15 cellular contexts compared by ENCODE assay signal in the genomic region with DNA sequence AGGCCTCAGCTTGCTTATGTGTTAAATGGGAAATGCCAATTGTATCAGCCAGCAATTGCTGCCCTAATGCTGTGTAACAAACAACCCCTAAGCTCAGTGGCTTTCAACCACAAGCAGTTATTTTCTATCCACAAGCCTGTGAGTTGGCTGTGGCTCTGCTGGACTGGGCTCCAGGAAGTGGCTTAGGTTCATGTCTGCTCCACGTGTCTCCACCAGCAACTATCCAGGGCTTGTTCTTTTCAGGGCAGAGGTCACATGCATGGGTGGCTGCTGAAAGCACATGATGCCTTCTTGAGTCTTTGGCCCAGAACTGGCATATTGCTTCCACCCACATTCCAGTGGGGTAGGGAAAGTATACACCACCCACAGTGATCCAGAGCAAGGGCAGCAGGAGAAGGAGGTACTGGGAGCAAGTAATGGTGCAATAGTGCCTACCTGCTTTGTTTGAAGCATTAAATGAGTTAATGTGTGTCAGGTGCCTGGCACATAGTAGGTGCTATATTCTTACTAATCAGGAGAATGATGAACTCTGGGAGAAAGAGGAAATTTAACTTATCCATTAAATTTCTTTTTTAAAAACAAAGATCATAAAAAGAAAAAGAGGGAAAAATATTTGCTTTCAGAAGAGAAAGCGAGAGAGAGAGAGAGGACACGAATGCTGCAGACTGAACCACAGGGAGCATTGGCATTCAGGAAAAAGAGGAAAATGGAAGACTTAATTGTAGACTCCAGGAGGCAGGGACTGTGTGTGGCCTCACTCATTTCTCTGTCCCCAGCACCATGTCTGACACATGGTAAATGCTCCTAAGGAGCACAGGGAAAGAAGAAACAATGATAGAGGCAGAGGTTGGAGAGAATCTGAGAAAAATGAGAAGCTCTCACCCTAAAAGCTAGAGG. TPM values are rescaled to one million over a fixed set of nuclear protein-coding genes. Genes with fewer than 3 reads are reported as not detected.
DNase-seq lines count a peak whose midpoint lies in the region; ATAC-seq and TF ChIP-seq lines count a peak whose summit lies in the region.
"Had no signal": no experiment of that assay in that cellular context is flagged by ENCODE, and none has a peak within 500 bp of the region (broad histone marks: within the 10 kb centered on the region; RNA-seq: fewer than 3 reads in every experiment).

No MANE protein-coding gene starts in this region.

- H3K36me3 Mint-ChIP-seq in glutamatergic neuron (ENCODE audit: unreplicated experiment): no peaks in the 10 kb centered on the region

- H3K36me3 ChIP-seq in MG63: no peaks in the 10 kb centered on the region
- H3K36me3 ChIP-seq in colonic mucosa: no peaks in the 10 kb centered on the region
- H3K36me3 ChIP-seq in left lung: no peaks in the 10 kb centered on the region
- no peaks in the 10 kb centered on the region for H3K36me3 ChIP-seq in transverse colon
- H3K36me3 ChIP-seq in psoas muscle (ENCODE audit: insufficient read depth in 1 of 2, low read depth in 1 of 2): no peaks in the 10 kb centered on the region

- ATAC-seq in left lung (peak; percentile 7), GM19397 (IDR thresholded peaks at IDR 0.05; ENCODE audit: unreplicated experiment) (no peak), psoas muscle (no peak)

- H3K27me3 ChIP-seq in MG63: no peaks in the 10 kb centered on the region
- no peaks in the 10 kb centered on the region for H3K27me3 ChIP-seq in colonic mucosa
- H3K27me3 ChIP-seq in left lung: no peaks in the 10 kb centered on the region
- H3K27me3 ChIP-seq in transverse colon: peaks cover 6% of the 10 kb centered on the region
- peaks cover 0 to 13% (median 5%) of the 10 kb centered on the region in 3 donors for H3K27me3 ChIP-seq in psoas muscle (ENCODE audit: insufficient read depth in 3 of 3, low read length in 2 of 3)

- in situ Hi-C loops in transverse colon (cut with MboI; ENCODE audit: low pct_ligation_motif_present in 1 of 4, low pct_unique_long_range_greater_than_20kb in 1 of 4, low sequenced_read_pairs in 3 of 4): no loop called here

- H3K4me3 Mint-ChIP-seq in glutamatergic neuron (ENCODE audit: unreplicated experiment): no peak overlapping the region
- H3K4me3 Mint-ChIP-seq: activated naive CD8-positive, alpha-beta T cell treated with anti-CD3 and anti-CD28 coated beads, Interleukin-2, amount 10 ng/mL, durations not matched to agents 7 days and 5 days had no signal

- H3K27me3 Mint-ChIP-seq in glutamatergic neuron (ENCODE audit: unreplicated experiment): peaks cover 2% of the 10 kb centered on the region

- DNase-seq in MG63 (peak; percentile 35), colonic mucosa (peak; percentile 45), left lung (no peak), transverse colon (peak; percentile 29), hepatic stellate cell (ENCODE audit: low spot score) (no peak), glutamatergic neuron (no peak), psoas muscle (no peak)
- DNase-seq: activated naive CD8-positive, alpha-beta T cell treated with anti-CD3 and anti-CD28 coated beads, Interleukin-2, amount 10 ng/mL, durations not matched to agents 7 days and 5 days; C1 segment of cervical spinal cord; Kasumi-1; NCI-H82; SIG-M5; stimulated activated CD4-positive, alpha-beta T cell treated with anti-CD3 and anti-CD28 coated beads, Interleukin-4, amount 100 ng/mL, for 4 hours; stimulated activated naive CD4-positive, alpha-beta T cell had no signal

- TF ChIP-seq CTCF in colonic mucosa (IDR thresholded peaks at IDR 0.05): no peak
- TF ChIP-seq CTCF in left lung (IDR thresholded peaks at IDR 0.05): no peak
- no peak for TF ChIP-seq CTCF in transverse colon (IDR thresholded peaks at IDR 0.05)
- no peak for TF ChIP-seq CTCF in glutamatergic neuron (IDR thresholded peaks at IDR 0.05; ENCODE audit: partially characterized antibody, unreplicated experiment)
- TF ChIP-seq CTCF in psoas muscle (IDR thresholded peaks at IDR 0.05): no peak

- intact Hi-C loops in colonic mucosa (cut with DNase I) (no loop called here), left lung (cut with DNase I) (no loop called here), transverse colon (cut with DNase I; ENCODE audit: low total_unique reads) (no loop called here), psoas muscle (cut with DNase I) (no loop called here)

- H3K27ac Mint-ChIP-seq in glutamatergic neuron (ENCODE audit: unreplicated experiment): no peak overlapping the region
- H3K27ac Mint-ChIP-seq: activated naive CD8-positive, alpha-beta T cell treated with anti-CD3 and anti-CD28 coated beads, Interleukin-2, amount 10 ng/mL, durations not matched to agents 7 days and 5 days had no signal

- 62 to 86% methylated on average over 1 to 3 of the region's 3 CpGs for WGBS in transverse colon (ENCODE audit: low coverage in 1 of 2), 2 donors
- WGBS in psoas muscle, 3 donors: 76 to 84% (median 76%) methylated on average over 3 of the region's 3 CpGs

- no peak for TF ChIP-seq EP300 in transverse colon (IDR thresholded peaks at IDR 0.05; ENCODE audit: low read depth)

- peaks cover 2% of the 10 kb centered on the region for H3K9me3 Mint-ChIP-seq in glutamatergic neuron (ENCODE audit: unreplicated experiment)

- H3K9ac ChIP-seq in colonic mucosa (ENCODE audit: low read depth in 2 of 2, low read length in 2 of 2): peak overlapping the region in 1 of 2 donors; percentile 7

- H3K9me3 ChIP-seq in MG63 (no peaks in the 10 kb centered on the region), colonic mucosa (no peaks in the 10 kb centered on the region), left lung (no peaks in the 10 kb centered on the region), transverse colon (no peaks in the 10 kb centered on the region), psoas muscle (no peaks in the 10 kb centered on the region)

- H3K4me1 ChIP-seq in colonic mucosa (peaks cover 6% of the 10 kb centered on the region), left lung (peaks cover 12 to 34% of the 10 kb centered on the region in 2 donors), transverse colon (peaks cover 5 to 32% (median 11%) of the 10 kb centered on the region in 4 donors), psoas muscle (no peaks in the 10 kb centered on the region)

- H3K27ac ChIP-seq in colonic mucosa: no peak overlapping the region
- peak overlapping the region; percentile 47 to 73 for H3K27ac ChIP-seq in left lung
- peak overlapping the region; percentile 24 to 68 (median 59) for H3K27ac ChIP-seq in transverse colon
- no peak overlapping the region for H3K27ac ChIP-seq in psoas muscle

- peak; percentile 23 for TF ChIP-seq POLR2A in transverse colon (IDR thresholded peaks at IDR 0.05)

- H3K4me1 Mint-ChIP-seq in glutamatergic neuron (ENCODE audit: low read depth, unreplicated experiment): peaks cover 19% of the 10 kb centered on the region

- H3K4me3 ChIP-seq in MG63 (no peak overlapping the region), colonic mucosa (no peak overlapping the region), left lung (peak overlapping the region in 1 of 2 donors; percentile 14), transverse colon (no peak overlapping the region), psoas muscle (no peak overlapping the region)

RNA-seq across cellular contexts. Expression of gene RNF24, which starts 25.2 kb away (rescaled TPM):
- total RNA-seq in MG63 (2014; rRNA removed; shearing (Covaris generic); ENCODE audit: low replicate concordance): 2.8 and 4.6 TPM in 2 replicates
- total RNA-seq in colonic mucosa (10 to 100 TPM in 1 of 2 donors, 1 to 10 TPM in 1; 4.2 to 13.4 TPM), left lung (10 to 100 TPM; 27.4 to 46.2 TPM), transverse colon (1 to 10 TPM; 3.4 to 4.9 (median 3.9) TPM), glutamatergic neuron (ENCODE audit: unreplicated experiment) (123 TPM), psoas muscle (1 to 10 TPM; 1.4 to 3.1 (median 2.3) TPM)
- polyA plus RNA-seq in psoas muscle: 1 to 10 TPM in 2 of 3 donors, under 1 TPM in 1; 0.48 to 1.5 (median 1.3) TPM

Comparison
In these comparisons a context has a peak if more than half of its experiments do, and no peak if none do; other contexts are left out.
1. DNase-seq: peak in MG63 (single experiment), colonic mucosa (single experiment) and transverse colon (single experiment); none in left lung (0 of 2), hepatic stellate cell (single experiment), glutamatergic neuron (single experiment) and psoas muscle (0 of 2).
2. H3K27ac ChIP-seq: peak in left lung (2 of 2) and transverse colon (4 of 4); none in colonic mucosa (single experiment) and psoas muscle (single experiment).